In the genomic region with DNA sequence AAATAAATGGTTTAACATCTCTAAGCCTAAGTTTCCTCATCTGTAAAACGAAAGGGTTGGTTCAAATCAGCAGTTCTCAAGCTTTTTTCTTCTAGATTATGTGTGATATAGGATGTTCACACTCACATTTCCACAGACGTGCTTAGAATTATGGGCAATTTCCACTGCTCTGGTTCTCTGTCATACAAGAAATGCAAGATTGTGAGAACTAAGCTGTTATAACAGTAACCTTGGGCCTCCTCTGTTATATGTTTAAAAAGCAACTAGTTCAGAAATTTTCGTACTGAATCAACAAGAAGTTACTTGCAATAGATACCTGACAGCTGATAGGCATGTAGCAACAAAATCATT, we compare ENCODE assay signal across 12 cellular contexts.
"Had no signal": no experiment of that assay in that cellular context is flagged by ENCODE, and none has a peak within 500 bp of the region (broad histone marks: within the 10 kb centered on the region; RNA-seq: fewer than 3 reads in every experiment).

No MANE protein-coding gene starts in this region.

- H3K36me3 ChIP-seq: gastroesophageal sphincter had no signal

- H3K27ac ChIP-seq: coronary artery, gastroesophageal sphincter had no signal

- H3K4me3 Mint-ChIP-seq: activated CD4-positive, alpha-beta memory T cell treated with anti-CD3 and anti-CD28 coated beads for 36 hours had no signal

- H3K27me3 Mint-ChIP-seq: activated CD4-positive, alpha-beta memory T cell treated with anti-CD3 and anti-CD28 coated beads for 36 hours had no signal

- FAIRE-seq: kidney had no signal

- H3K27me3 ChIP-seq: gastroesophageal sphincter had no signal

- H3K9me3 Mint-ChIP-seq: activated CD4-positive, alpha-beta memory T cell treated with anti-CD3 and anti-CD28 coated beads for 36 hours had no signal

- H3K4me3 ChIP-seq: coronary artery, gastroesophageal sphincter, skin epidermis had no signal

- H3K9me3 ChIP-seq: gastroesophageal sphincter had no signal

- ATAC-seq: gastroesophageal sphincter had no signal

- DNase-seq: activated CD4-positive, alpha-beta memory T cell treated with anti-CD3 and anti-CD28 coated beads for 36 hours; activated CD4-positive, CD25-positive, alpha-beta regulatory T cell treated with anti-CD3 and anti-CD28 coated beads, Interleukin-2, amount 50 U/mL, for 72 hours; activated CD8-positive, alpha-beta memory T cell treated with anti-CD3 and anti-CD28 coated beads, Interleukin-2, amount 50 U/mL, for 4 hours; aorta; caudate nucleus; effector CD4-positive, alpha-beta T cell; kidney; posterior cingulate gyrus; T-helper 9 cell had no signal
